ENCODE assay signal across 9 cellular contexts in genomic region chr14:32469388-32470160, GRCh38.
A peak's percentile ranks its signal among the peaks of the same experiment; 100 is the strongest.
DNase-seq lines count a peak whose midpoint lies in the region; ATAC-seq and TF ChIP-seq lines count a peak whose summit lies in the region.
"Had no signal": no experiment of that assay in that cellular context is flagged by ENCODE, and none has a peak within 500 bp of the region (broad histone marks: within the 10 kb centered on the region; RNA-seq: fewer than 3 reads in every experiment).

No MANE protein-coding gene starts in this region.

- H3K4me1 ChIP-seq in right atrium auricular region: peaks cover 0 to 45% of the 10 kb centered on the region in 2 donors
- peaks cover 40% of the 10 kb centered on the region for H3K4me1 ChIP-seq in suprapubic skin

- TF ChIP-seq EP300 in suprapubic skin (IDR thresholded peaks at IDR 0.05): no peak

- TF ChIP-seq CTCF in WI38 (IDR thresholded peaks at IDR 0.05; ENCODE audit: low read depth, low read length): peak; percentile 36; the same call in 1 of the 2 replicates
- peak; percentile 32 to 66 for TF ChIP-seq CTCF in right atrium auricular region (IDR thresholded peaks at IDR 0.05)
- TF ChIP-seq CTCF in suprapubic skin (IDR thresholded peaks at IDR 0.05): peak; percentile 18 to 33

- peak overlapping the region; percentile 13 to 63 for H3K27ac ChIP-seq in right atrium auricular region
- no peak overlapping the region for H3K27ac ChIP-seq in suprapubic skin

- no peaks in the 10 kb centered on the region for H3K9me3 ChIP-seq in right atrium auricular region
- H3K9me3 ChIP-seq in suprapubic skin: no peaks in the 10 kb centered on the region

- no peaks in the 10 kb centered on the region for H3K27me3 ChIP-seq in right atrium auricular region
- H3K27me3 ChIP-seq in suprapubic skin: no peaks in the 10 kb centered on the region

- WGBS in suprapubic skin: 11% methylated on average over 5 of the region's 5 CpGs

- H3K36me3 ChIP-seq in right atrium auricular region: no peaks in the 10 kb centered on the region
- H3K36me3 ChIP-seq in suprapubic skin: no peaks in the 10 kb centered on the region

- no peak for ATAC-seq in HG02798 (IDR thresholded peaks at IDR 0.05; ENCODE audit: poor library complexity, unreplicated experiment)

- TF ChIP-seq POLR2A in suprapubic skin (IDR thresholded peaks at IDR 0.05): no peak

- H3K4me3 ChIP-seq in WI38 (ENCODE audit: low read depth, low read length) (no peak overlapping the region), right atrium auricular region (no peak overlapping the region), suprapubic skin (no peak overlapping the region)
- H3K4me3 ChIP-seq: skin epidermis had no signal

- peak; percentile 65 for DNase-seq in ELR (ENCODE audit: low read depth)
- DNase-seq in NCI-H1105 treated with DMSO at 0.1 percent for 48 hours (lab: John Stamatoyannopoulos, UW): peak; percentile 64
- DNase-seq in right atrium auricular region (ENCODE audit: low spot score): no peak
- no peak for DNase-seq in suprapubic skin (ENCODE audit: low spot score in 2 of 2)
- no peak for DNase-seq in T-helper 9 cell
- no peak for DNase-seq in mucosa of gallbladder (ENCODE audit: low spot score)

Comparison
In these comparisons a context has a peak if more than half of its experiments do, and no peak if none do; other contexts are left out.
1. DNase-seq: peak in ELR (single experiment) and NCI-H1105 treated with DMSO at 0.1 percent for 48 hours (single experiment); none in right atrium auricular region (single experiment), suprapubic skin (0 of 2), T-helper 9 cell (single experiment) and mucosa of gallbladder (single experiment).
2. Peak in every context shown above with its lines, with median percentiles within 50 percentile points of each other: CTCF ChIP-seq.